ENCODE assay signal across 14 cellular contexts in genomic region chr4:175531405-175532091, GRCh38.
A peak's percentile ranks its signal among the peaks of the same experiment; 100 is the strongest.
DNase-seq lines count a peak whose midpoint lies in the region; FAIRE-seq and TF ChIP-seq lines count a peak whose summit lies in the region.
"Had no signal": no experiment of that assay in that cellular context is flagged by ENCODE, and none has a peak within 500 bp of the region (broad histone marks: within the 10 kb centered on the region; RNA-seq: fewer than 3 reads in every experiment).

No MANE protein-coding gene starts in this region.

- H3K36me3 ChIP-seq in kidney epithelial cell (ENCODE audit: control insufficient read depth, insufficient read depth, low read length) (no peaks in the 10 kb centered on the region), WERI-Rb-1 (no peaks in the 10 kb centered on the region)
- H3K36me3 ChIP-seq: pancreas, upper lobe of right lung had no signal

- TF ChIP-seq CTCF in AG09309 (IDR thresholded peaks at IDR 0.05; ENCODE audit: control insufficient read depth, insufficient read depth, low read depth, low read length, missing control alignments), result no peak
- TF ChIP-seq CTCF in kidney epithelial cell (IDR thresholded peaks at IDR 0.05; ENCODE audit: insufficient read depth, low read length, poor library complexity, severe bottlenecking), result no peak
- no peak for TF ChIP-seq CTCF in WERI-Rb-1 (IDR thresholded peaks at IDR 0.05; ENCODE audit: low read depth, low read length)

- no peaks in the 10 kb centered on the region for H3K27me3 ChIP-seq in kidney epithelial cell (ENCODE audit: control insufficient read depth, insufficient read depth, low read length)
- H3K27me3 ChIP-seq in WERI-Rb-1 (ENCODE audit: insufficient read depth, low read depth, severe bottlenecking), result no peaks in the 10 kb centered on the region
- H3K27me3 ChIP-seq: pancreas, upper lobe of right lung had no signal

- H3K4me3 ChIP-seq in AG09309 (ENCODE audit: control insufficient read depth, low read depth, low read length), result no peak overlapping the region
- no peak overlapping the region for H3K4me3 ChIP-seq in kidney epithelial cell (ENCODE audit: low read depth, low read length)
- no peak overlapping the region for H3K4me3 ChIP-seq in WERI-Rb-1 (ENCODE audit: low read depth, low read length)
- H3K4me3 ChIP-seq: pancreas, upper lobe of right lung had no signal

- FAIRE-seq in GM19239 (lab: Jason Lieb, UNC), result no peak
- FAIRE-seq: pancreas had no signal

- peak; percentile 51 for DNase-seq in AG09309 (ENCODE audit: low read depth)
- DNase-seq in HS-5 (ENCODE audit: low read depth), result peak; percentile 39
- peak; percentile 38 for DNase-seq in brain pericyte (ENCODE audit: low read depth, low spot score)
- peak; percentile 32 for DNase-seq in kidney epithelial cell (ENCODE audit: low read depth)
- no peak for DNase-seq in GM19239 (ENCODE audit: insufficient read length, low spot score)
- DNase-seq in WERI-Rb-1, result no peak
- DNase-seq in middle frontal gyrus (ENCODE audit: extremely low spot score, low spot score), result no peak
- DNase-seq in anterior cingulate cortex (lab: John Stamatoyannopoulos, UW), result no peak
- DNase-seq: activated gamma-delta T cell treated with Interleukin-2 at 50 U/mL for 16 hours, GOT3, NCI-H2107, pancreas, upper lobe of right lung had no signal

- no peak overlapping the region for H3K27ac ChIP-seq in WERI-Rb-1
- H3K27ac ChIP-seq: HL-60, pancreas, upper lobe of right lung had no signal

- no peaks in the 10 kb centered on the region for H3K9me3 ChIP-seq in WERI-Rb-1 (ENCODE audit: severe bottlenecking)
- H3K9me3 ChIP-seq: pancreas, upper lobe of right lung had no signal

Comparison
In these comparisons a context has a peak if more than half of its experiments do, and no peak if none do; other contexts are left out.
1. DNase-seq: peak in AG09309 (single experiment), HS-5 (single experiment), brain pericyte (single experiment) and kidney epithelial cell (single experiment); none in GM19239 (single experiment), WERI-Rb-1 (single experiment), middle frontal gyrus (single experiment) and anterior cingulate cortex (0 of 58).